Comparison of ENCODE assay signal across 20 cellular contexts in genomic region chr5:8429778-8430758, GRCh38.
"Had no signal": no experiment of that assay in that cellular context is flagged by ENCODE, and none has a peak within 500 bp of the region (broad histone marks: within the 10 kb centered on the region; RNA-seq: fewer than 3 reads in every experiment).

No MANE protein-coding gene starts in this region.

- FAIRE-seq: colon, frontal cortex, keratinocyte had no signal

- H3K27me3 Mint-ChIP-seq: naive thymus-derived CD8-positive, alpha-beta T cell; stimulated activated naive CD8-positive, alpha-beta T cell treated with anti-CD3 and anti-CD28 coated beads, Interleukin-15, amount 100 ng/mL, for 72 hours had no signal

- H3K36me3 ChIP-seq: prostate gland, right atrium auricular region, sigmoid colon, suprapubic skin, transverse colon had no signal

- DNase-seq: caudate nucleus; dorsolateral prefrontal cortex; effector CD4-positive, alpha-beta T cell; head of caudate nucleus; mammary epithelial cell; naive thymus-derived CD8-positive, alpha-beta T cell; sigmoid colon; stimulated activated CD4-positive, alpha-beta T cell treated with anti-CD3 and anti-CD28 coated beads, Interleukin-2, amount 100 ng/mL, for 24 hours; stimulated activated CD4-positive, alpha-beta T cell treated with anti-CD3 and anti-CD28 coated beads, Interleukin-4, amount 100 ng/mL, for 24 hours; stimulated activated naive CD4-positive, alpha-beta T cell; stimulated activated naive CD8-positive, alpha-beta T cell treated with anti-CD3 and anti-CD28 coated beads, Interleukin-15, amount 100 ng/mL, for 72 hours; transverse colon had no signal

- ATAC-seq: left lobe of liver; naive thymus-derived CD8-positive, alpha-beta T cell; stimulated activated naive CD8-positive, alpha-beta T cell treated with anti-CD3 and anti-CD28 coated beads, Interleukin-15, amount 100 ng/mL, for 72 hours had no signal

- H3K4me3 ChIP-seq: dorsolateral prefrontal cortex, prostate gland, right atrium auricular region, sigmoid colon, suprapubic skin, transverse colon had no signal

- H3K4me3 Mint-ChIP-seq: naive thymus-derived CD8-positive, alpha-beta T cell; neural crest cell; stimulated activated naive CD8-positive, alpha-beta T cell treated with anti-CD3 and anti-CD28 coated beads, Interleukin-15, amount 100 ng/mL, for 72 hours had no signal

- H3K27ac Mint-ChIP-seq: naive thymus-derived CD8-positive, alpha-beta T cell; stimulated activated naive CD8-positive, alpha-beta T cell treated with anti-CD3 and anti-CD28 coated beads, Interleukin-15, amount 100 ng/mL, for 72 hours had no signal

- H3K27ac ChIP-seq: dorsolateral prefrontal cortex, prostate gland, right atrium auricular region, sigmoid colon, suprapubic skin, transverse colon had no signal

- H3K9me3 ChIP-seq: prostate gland, right atrium auricular region, sigmoid colon, suprapubic skin, transverse colon had no signal

- H3K27me3 ChIP-seq: dorsolateral prefrontal cortex, right atrium auricular region, sigmoid colon, suprapubic skin, transverse colon had no signal

- H3K4me1 Mint-ChIP-seq: naive thymus-derived CD8-positive, alpha-beta T cell; neural crest cell; stimulated activated naive CD8-positive, alpha-beta T cell treated with anti-CD3 and anti-CD28 coated beads, Interleukin-15, amount 100 ng/mL, for 72 hours had no signal

- H3K4me1 ChIP-seq: prostate gland, right atrium auricular region, sigmoid colon, suprapubic skin, transverse colon had no signal
